In genomic region chr7:151079199-151079910, GRCh38 we compare ENCODE assay signal across 8 cellular contexts. TPM values are rescaled to one million over a fixed set of nuclear protein-coding genes. Genes with fewer than 3 reads are reported as not detected.
DNase-seq lines count a peak whose midpoint lies in the region; ATAC-seq, FAIRE-seq and TF ChIP-seq lines count a peak whose summit lies in the region.

No MANE protein-coding gene starts in this region.

- POLR2A ChIA-PET in RWPE1 (lab: Yijun Ruan, JAX; ENCODE audit: low non-redundant PET), result no interaction called here

- no peak for TF ChIP-seq CTCF in DND-41 (IDR thresholded peaks at IDR 0.05; ENCODE audit: borderline replicate concordance, extremely low read depth, low read length, poor library complexity, severe bottlenecking)
- no peak for TF ChIP-seq CTCF in RWPE1 (conservative IDR thresholded peaks at IDR 0.05; ENCODE audit: low read depth)
- no peak for TF ChIP-seq CTCF in esophagus squamous epithelium (IDR thresholded peaks at IDR 0.05)
- TF ChIP-seq CTCF in pancreas (IDR thresholded peaks at IDR 0.05), result no peak
- no peak for TF ChIP-seq CTCF in foreskin keratinocyte (conservative IDR thresholded peaks at IDR 0.05)

- no peak for FAIRE-seq in pancreas (lab: Jason Lieb, UNC)

- peaks cover 67% of the 10 kb centered on the region for H3K36me3 ChIP-seq in DND-41 (ENCODE audit: insufficient read depth, low read length)
- H3K36me3 ChIP-seq in esophagus squamous epithelium, result peaks cover 10 to 52% (median 16%) of the 10 kb centered on the region in 3 donors
- H3K36me3 ChIP-seq in pancreas, result peaks cover 0 to 14% (median 4%) of the 10 kb centered on the region in 3 donors

- H3K4me2 ChIP-seq in DND-41 (ENCODE audit: insufficient read depth, low read length), result peak overlapping the region; percentile 97

- WGBS in esophagus squamous epithelium, 2 donors, result 75 to 78% methylated on average over 24 to 25 of the region's 27 CpGs
- 58 to 71% methylated on average over 27 of the region's 27 CpGs for WGBS in pancreas, 2 donors

- H3K79me2 ChIP-seq in DND-41 (ENCODE audit: insufficient read depth, low read length), result peaks cover 49% of the 10 kb centered on the region

- H3K9ac ChIP-seq in DND-41 (ENCODE audit: low read depth, low read length), result peak overlapping the region; percentile 99

- CTCF ChIA-PET in RWPE1 (lab: Yijun Ruan, JAX), result no interaction called here

- peaks cover 39% of the 10 kb centered on the region for H4K20me1 ChIP-seq in DND-41 (ENCODE audit: insufficient read depth, low read length)

- no peak for ATAC-seq in DND-41 (ENCODE audit: insufficient read depth, low read depth)
- no peak for ATAC-seq in pancreas
- ATAC-seq in GM21529 (IDR thresholded peaks at IDR 0.05; ENCODE audit: unreplicated experiment), result no peak
- no peak for ATAC-seq in GM19455 (IDR thresholded peaks at IDR 0.05; ENCODE audit: unreplicated experiment)
- ATAC-seq in foreskin keratinocyte, result no peak

- H3K27me3 ChIP-seq in DND-41 (ENCODE audit: insufficient read depth, low read length, poor library complexity) (no peaks in the 10 kb centered on the region), esophagus squamous epithelium (no peaks in the 10 kb centered on the region), pancreas (no peaks in the 10 kb centered on the region), foreskin keratinocyte (no peaks in the 10 kb centered on the region)

- H3K4me3 ChIP-seq in DND-41 (ENCODE audit: low read depth in 1 of 2, low read length in 2 of 2), result peak overlapping the region; percentile 91 to 93; a peak in 3 of 4 replicates
- H3K4me3 ChIP-seq in esophagus squamous epithelium, result peak overlapping the region; percentile 62 to 96 (median 84)
- peak overlapping the region in 3 of 4 donors; percentile 94 to 99 (median 95) for H3K4me3 ChIP-seq in pancreas

- peak overlapping the region; percentile 92 for H3K27ac ChIP-seq in DND-41 (ENCODE audit: low read length)
- peak overlapping the region; percentile 99 for H3K27ac ChIP-seq in RWPE1
- peak overlapping the region; percentile 91 to 97 (median 94) for H3K27ac ChIP-seq in esophagus squamous epithelium
- H3K27ac ChIP-seq in pancreas, result no peak overlapping the region
- no peak overlapping the region for H3K27ac ChIP-seq in foreskin keratinocyte

- H2AFZ ChIP-seq in DND-41 (ENCODE audit: low read depth, low read length), result no peak overlapping the region

- no peak for DNase-seq in DND-41
- DNase-seq in RWPE1 (ENCODE audit: low spot score), result no peak
- DNase-seq in esophagus squamous epithelium (lab: John Stamatoyannopoulos, UW), result no peak
- DNase-seq in pancreas, result peak in 2 of 6 donors; percentile 28 to 72
- no peak for DNase-seq in NOMO-1 treated with dmso at 0.1 percent for 144 hours (lab: John Stamatoyannopoulos, UW; ENCODE audit: unreplicated experiment)
- DNase-seq in foreskin keratinocyte, result no peak

- TF ChIP-seq POLR2A in esophagus squamous epithelium (IDR thresholded peaks at IDR 0.05), result no peak

- H3K4me1 ChIP-seq in DND-41 (ENCODE audit: insufficient read depth, low read length), result peaks cover 55% of the 10 kb centered on the region
- H3K4me1 ChIP-seq in esophagus squamous epithelium, result peaks cover 35 to 68% (median 38%) of the 10 kb centered on the region in 3 donors
- H3K4me1 ChIP-seq in pancreas, result peaks cover 18 to 37% (median 21%) of the 10 kb centered on the region in 3 donors
- no peaks in the 10 kb centered on the region for H3K4me1 ChIP-seq in foreskin keratinocyte

- intact Hi-C loops in esophagus squamous epithelium (cut with DNase I) (no loop called here), pancreas (cut with DNase I) (loop anchor here in 1 of 3 donors (2.0 kb wide), 1 partner anchor 15 kb away; no protein-coding TSS in a partner anchor)

- H3K9me3 ChIP-seq in DND-41 (ENCODE audit: insufficient read depth, low read length, severe bottlenecking) (no peaks in the 10 kb centered on the region), esophagus squamous epithelium (no peaks in the 10 kb centered on the region), pancreas (no peaks in the 10 kb centered on the region)

RNA-seq across cellular contexts. Expression of gene FASTK, which starts 1.3 kb away (rescaled TPM):
- total RNA-seq in esophagus squamous epithelium, result 10 to 100 TPM; 43.0 to 83.6 (median 75.9) TPM
- 10 to 100 TPM; 23.5 to 51.1 (median 35.9) TPM for total RNA-seq in pancreas
- polyA plus RNA-seq in pancreas, result 100 to 1,000 TPM; 178 to 265 TPM
- 49.4 and 55.2 TPM in 2 replicates for total RNA-seq in foreskin keratinocyte
- 64.6 and 71.5 TPM in 2 replicates for polyA plus RNA-seq in foreskin keratinocyte

RNA-seq across cellular contexts. Expression of gene TMUB1, which starts 3.9 kb away (rescaled TPM):
- total RNA-seq in esophagus squamous epithelium (10 to 100 TPM; 28.4 to 51.0 (median 35.2) TPM), pancreas (10 to 100 TPM; 34.5 to 49.8 (median 39.3) TPM), foreskin keratinocyte (38.8 and 39.7 TPM in 2 replicates)
- polyA plus RNA-seq in pancreas (100 to 1,000 TPM in 1 of 2 donors, 10 to 100 TPM in 1; 52.8 to 103 TPM), foreskin keratinocyte (74.3 and 83.3 TPM in 2 replicates)

RNA-seq across cellular contexts. Expression of gene AGAP3, which starts 6.9 kb away (rescaled TPM):
- 100 to 1,000 TPM in 1 of 4 donors, 10 to 100 TPM in 3; 68.6 to 100 (median 72.2) TPM for total RNA-seq in esophagus squamous epithelium
- total RNA-seq in pancreas, result 10 to 100 TPM; 41.5 to 81.0 (median 54.7) TPM
- 10 to 100 TPM; 89.8 to 93.9 TPM for polyA plus RNA-seq in pancreas
- 105 and 106 TPM in 2 replicates for total RNA-seq in foreskin keratinocyte
- polyA plus RNA-seq in foreskin keratinocyte, result 116 and 124 TPM in 2 replicates

RNA-seq across cellular contexts. Expression of gene SLC4A2, which starts 20.0 kb away (rescaled TPM):
- 10 to 100 TPM; 39.8 to 53.7 (median 45.0) TPM for total RNA-seq in esophagus squamous epithelium
- 100 to 1,000 TPM in 1 of 6 donors, 10 to 100 TPM in 5; 69.2 to 117 (median 85.5) TPM for total RNA-seq in pancreas
- 100 to 1,000 TPM; 188 to 211 TPM for polyA plus RNA-seq in pancreas
- 70.8 and 83.6 TPM in 2 replicates for total RNA-seq in foreskin keratinocyte
- 81.1 and 86.5 TPM in 2 replicates for polyA plus RNA-seq in foreskin keratinocyte

RNA-seq across cellular contexts. Expression of gene CDK5, which starts 21.7 kb away (rescaled TPM):
- total RNA-seq in esophagus squamous epithelium, result 10 to 100 TPM in 2 of 4 donors, 1 to 10 TPM in 2; 3.8 to 12.9 (median 8.6) TPM
- total RNA-seq in pancreas, result 1 to 10 TPM; 3.7 to 7.0 (median 4.8) TPM
- polyA plus RNA-seq in pancreas, result 1 to 10 TPM; 4.6 to 7.8 TPM
- total RNA-seq in foreskin keratinocyte, result 17.7 and 18.6 TPM in 2 replicates
- polyA plus RNA-seq in foreskin keratinocyte, result 22.5 and 22.6 TPM in 2 replicates

Comparison
In these comparisons a context has a peak if more than half of its experiments do, and no peak if none do; other contexts are left out.
1. H3K27ac ChIP-seq: peak in DND-41 (single experiment), RWPE1 (single experiment) and esophagus squamous epithelium (4 of 4); none in pancreas (0 of 4) and foreskin keratinocyte (single experiment).
2. Peak in every context shown above with its lines, with median percentiles within 50 percentile points of each other: H3K4me3 ChIP-seq.